In the genomic region with DNA sequence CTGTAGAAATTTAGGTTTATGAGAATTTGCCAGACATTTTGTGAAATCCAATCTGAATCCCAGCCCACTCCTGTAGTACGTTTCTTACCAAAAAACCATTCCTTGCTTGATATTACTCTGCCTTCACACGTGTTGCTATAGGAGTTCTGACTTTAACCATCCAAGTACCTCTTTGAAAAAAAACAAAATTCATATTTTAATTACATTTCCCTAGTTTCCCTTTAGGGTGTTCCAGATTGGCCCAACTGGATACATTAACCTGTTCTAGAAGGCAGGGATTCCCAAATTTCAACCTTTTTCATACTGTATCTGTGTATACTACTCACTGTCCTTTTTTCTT, we compare ENCODE assay signal across 1 cellular context.
TF ChIP-seq lines count a peak whose summit lies in the region.

No MANE protein-coding gene starts in this region.

TF ChIP-seq in GM12878, 131 proteins besides CTCF, POLR2A, EP300 and RAD21 (continued from another document):
- TF ChIP-seq, protein P1, sequence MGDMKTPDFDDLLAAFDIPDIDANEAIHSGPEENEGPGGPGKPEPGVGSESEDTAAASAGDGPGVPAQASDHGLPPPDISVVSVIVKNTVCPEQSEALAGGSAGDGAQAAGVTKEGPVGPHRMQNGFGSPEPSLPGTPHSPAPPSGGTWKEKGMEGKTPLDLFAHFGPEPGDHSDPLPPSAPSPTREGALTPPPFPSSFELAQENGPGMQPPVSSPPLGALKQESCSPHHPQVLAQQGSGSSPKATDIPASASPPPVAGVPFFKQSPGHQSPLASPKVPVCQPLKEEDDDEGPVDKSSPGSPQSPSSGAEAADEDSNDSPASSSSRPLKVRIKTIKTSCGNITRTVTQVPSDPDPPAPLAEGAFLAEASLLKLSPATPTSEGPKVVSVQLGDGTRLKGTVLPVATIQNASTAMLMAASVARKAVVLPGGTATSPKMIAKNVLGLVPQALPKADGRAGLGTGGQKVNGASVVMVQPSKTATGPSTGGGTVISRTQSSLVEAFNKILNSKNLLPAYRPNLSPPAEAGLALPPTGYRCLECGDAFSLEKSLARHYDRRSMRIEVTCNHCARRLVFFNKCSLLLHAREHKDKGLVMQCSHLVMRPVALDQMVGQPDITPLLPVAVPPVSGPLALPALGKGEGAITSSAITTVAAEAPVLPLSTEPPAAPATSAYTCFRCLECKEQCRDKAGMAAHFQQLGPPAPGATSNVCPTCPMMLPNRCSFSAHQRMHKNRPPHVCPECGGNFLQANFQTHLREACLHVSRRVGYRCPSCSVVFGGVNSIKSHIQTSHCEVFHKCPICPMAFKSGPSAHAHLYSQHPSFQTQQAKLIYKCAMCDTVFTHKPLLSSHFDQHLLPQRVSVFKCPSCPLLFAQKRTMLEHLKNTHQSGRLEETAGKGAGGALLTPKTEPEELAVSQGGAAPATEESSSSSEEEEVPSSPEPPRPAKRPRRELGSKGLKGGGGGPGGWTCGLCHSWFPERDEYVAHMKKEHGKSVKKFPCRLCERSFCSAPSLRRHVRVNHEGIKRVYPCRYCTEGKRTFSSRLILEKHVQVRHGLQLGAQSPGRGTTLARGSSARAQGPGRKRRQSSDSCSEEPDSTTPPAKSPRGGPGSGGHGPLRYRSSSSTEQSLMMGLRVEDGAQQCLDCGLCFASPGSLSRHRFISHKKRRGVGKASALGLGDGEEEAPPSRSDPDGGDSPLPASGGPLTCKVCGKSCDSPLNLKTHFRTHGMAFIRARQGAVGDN (IDR thresholded peaks at IDR 0.05) = no peak
- TF ChIP-seq, protein P2, sequence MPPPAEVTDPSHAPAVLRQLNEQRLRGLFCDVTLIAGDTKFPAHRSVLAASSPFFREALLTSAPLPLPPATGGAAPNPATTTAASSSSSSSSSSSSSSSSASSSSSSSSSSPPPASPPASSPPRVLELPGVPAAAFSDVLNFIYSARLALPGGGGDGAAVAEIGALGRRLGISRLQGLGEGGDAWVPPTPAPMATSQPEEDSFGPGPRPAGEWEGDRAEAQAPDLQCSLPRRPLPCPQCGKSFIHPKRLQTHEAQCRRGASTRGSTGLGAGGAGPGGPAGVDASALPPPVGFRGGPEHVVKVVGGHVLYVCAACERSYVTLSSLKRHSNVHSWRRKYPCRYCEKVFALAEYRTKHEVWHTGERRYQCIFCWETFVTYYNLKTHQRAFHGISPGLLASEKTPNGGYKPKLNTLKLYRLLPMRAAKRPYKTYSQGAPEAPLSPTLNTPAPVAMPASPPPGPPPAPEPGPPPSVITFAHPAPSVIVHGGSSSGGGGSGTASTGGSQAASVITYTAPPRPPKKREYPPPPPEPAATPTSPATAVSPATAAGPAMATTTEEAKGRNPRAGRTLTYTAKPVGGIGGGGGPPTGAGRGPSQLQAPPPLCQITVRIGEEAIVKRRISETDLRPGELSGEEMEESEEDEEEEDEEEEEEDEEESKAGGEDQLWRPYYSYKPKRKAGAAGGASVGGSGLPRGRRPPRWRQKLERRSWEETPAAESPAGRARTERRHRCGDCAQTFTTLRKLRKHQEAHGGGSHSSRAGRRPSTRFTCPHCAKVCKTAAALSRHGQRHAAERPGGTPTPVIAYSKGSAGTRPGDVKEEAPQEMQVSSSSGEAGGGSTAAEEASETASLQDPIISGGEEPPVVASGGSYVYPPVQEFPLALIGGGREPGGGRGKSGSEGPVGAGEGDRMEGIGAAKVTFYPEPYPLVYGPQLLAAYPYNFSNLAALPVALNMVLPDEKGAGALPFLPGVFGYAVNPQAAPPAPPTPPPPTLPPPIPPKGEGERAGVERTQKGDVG (CRISPR knock-in tag; IDR thresholded peaks at IDR 0.05) = no peak
TF ChIP-seq in GM12878: peak in this region for 0.
